9 cellular contexts compared by ENCODE assay signal in genomic region chr19:9828551-9829063, GRCh38. TPM values are rescaled to one million over a fixed set of nuclear protein-coding genes. Genes with fewer than 3 reads are reported as not detected.
DNase-seq lines count a peak whose midpoint lies in the region; FAIRE-seq and TF ChIP-seq lines count a peak whose summit lies in the region.
"Had no signal": no experiment of that assay in that cellular context is flagged by ENCODE, and none has a peak within 500 bp of the region (broad histone marks: within the 10 kb centered on the region; RNA-seq: fewer than 3 reads in every experiment).

No MANE protein-coding gene starts in this region.

- H3K27ac Mint-ChIP-seq in activated CD4-positive, alpha-beta T cell treated with anti-CD3 and anti-CD28 coated beads, Interleukin-2, amount 10 ng/mL, durations not matched to agents 24 days and 14 days: peak overlapping the region; percentile 63
- H3K27ac Mint-ChIP-seq in activated T-helper 2 cell treated with anti-CD3 and anti-CD28 coated beads, Interferon-gamma antibody, Interleukin-2, Interleukin-4, amounts not matched to agents 10 μg/mL and 5 μg/mL and 100 μg/mL, durations not matched to agents 14 hours and 24 hours and 36 hours: peak overlapping the region; percentile 46

- H3K4me1 Mint-ChIP-seq in activated CD4-positive, alpha-beta T cell treated with anti-CD3 and anti-CD28 coated beads, Interleukin-2, amount 10 ng/mL, durations not matched to agents 24 days and 14 days: peaks cover 20% of the 10 kb centered on the region
- H3K4me1 Mint-ChIP-seq in activated T-helper 2 cell treated with anti-CD3 and anti-CD28 coated beads, Interferon-gamma antibody, Interleukin-2, Interleukin-4, amounts not matched to agents 10 μg/mL and 5 μg/mL and 100 μg/mL, durations not matched to agents 14 hours and 24 hours and 36 hours (ENCODE audit: low read depth): peaks cover 12% of the 10 kb centered on the region

- no peak for FAIRE-seq in kidney (lab: Jason Lieb, UNC)

- H3K27ac ChIP-seq in kidney (ENCODE audit: low read depth in 2 of 2, low read length in 2 of 2) (no peak overlapping the region), testis (peak overlapping the region in 1 of 2 donors; percentile 39)

- H3K9ac ChIP-seq in kidney (ENCODE audit: low read length in 2 of 2): peak overlapping the region; percentile 90 to 91

- H3K36me3 Mint-ChIP-seq in activated CD4-positive, alpha-beta T cell treated with anti-CD3 and anti-CD28 coated beads, Interleukin-2, amount 10 ng/mL, durations not matched to agents 24 days and 14 days (ENCODE audit: low read depth): peaks cover 26% of the 10 kb centered on the region
- H3K36me3 Mint-ChIP-seq in activated T-helper 2 cell treated with anti-CD3 and anti-CD28 coated beads, Interferon-gamma antibody, Interleukin-2, Interleukin-4, amounts not matched to agents 10 μg/mL and 5 μg/mL and 100 μg/mL, durations not matched to agents 14 hours and 24 hours and 36 hours (ENCODE audit: low read depth): peaks cover 27% of the 10 kb centered on the region

- H3K4me3 Mint-ChIP-seq in activated CD4-positive, alpha-beta T cell treated with anti-CD3 and anti-CD28 coated beads, Interleukin-2, amount 10 ng/mL, durations not matched to agents 24 days and 14 days: peak overlapping the region; percentile 96
- peak overlapping the region; percentile 99 for H3K4me3 Mint-ChIP-seq in activated T-helper 2 cell treated with anti-CD3 and anti-CD28 coated beads, Interferon-gamma antibody, Interleukin-2, Interleukin-4, amounts not matched to agents 10 μg/mL and 5 μg/mL and 100 μg/mL, durations not matched to agents 14 hours and 24 hours and 36 hours (ENCODE audit: low read depth)

- no peaks in the 10 kb centered on the region for H3K9me3 Mint-ChIP-seq in activated CD4-positive, alpha-beta T cell treated with anti-CD3 and anti-CD28 coated beads, Interleukin-2, amount 10 ng/mL, durations not matched to agents 24 days and 14 days
- H3K9me3 Mint-ChIP-seq in activated T-helper 2 cell treated with anti-CD3 and anti-CD28 coated beads, Interferon-gamma antibody, Interleukin-2, Interleukin-4, amounts not matched to agents 10 μg/mL and 5 μg/mL and 100 μg/mL, durations not matched to agents 14 hours and 24 hours and 36 hours: no peaks in the 10 kb centered on the region

- no peak for TF ChIP-seq POLR2A in testis (IDR thresholded peaks at IDR 0.05)

- WGBS in testis, 2 donors: 17 to 18% methylated on average over 13 of the region's 13 CpGs

- no peaks in the 10 kb centered on the region for H3K27me3 Mint-ChIP-seq in activated CD4-positive, alpha-beta T cell treated with anti-CD3 and anti-CD28 coated beads, Interleukin-2, amount 10 ng/mL, durations not matched to agents 24 days and 14 days
- H3K27me3 Mint-ChIP-seq in activated T-helper 2 cell treated with anti-CD3 and anti-CD28 coated beads, Interferon-gamma antibody, Interleukin-2, Interleukin-4, amounts not matched to agents 10 μg/mL and 5 μg/mL and 100 μg/mL, durations not matched to agents 14 hours and 24 hours and 36 hours (ENCODE audit: low read depth): no peaks in the 10 kb centered on the region

- H3K4me1 ChIP-seq in kidney (ENCODE audit: control insufficient read depth in 1 of 2, insufficient read depth in 1 of 2, low read depth in 1 of 2, low read length in 2 of 2): peaks cover 4 to 8% of the 10 kb centered on the region in 2 donors
- peaks cover 12% of the 10 kb centered on the region for H3K4me1 ChIP-seq in testis

- peak overlapping the region; percentile 86 to 96 for H3K4me3 ChIP-seq in kidney (ENCODE audit: low read length in 2 of 2)
- H3K4me3 ChIP-seq in testis: peak overlapping the region; percentile 80 to 95

- H3K36me3 ChIP-seq in kidney (ENCODE audit: control insufficient read depth in 1 of 2, insufficient read depth in 2 of 2, low read length in 2 of 2): peaks cover 0 to 5% of the 10 kb centered on the region in 2 donors
- H3K36me3 ChIP-seq in testis (ENCODE audit: low read depth, missing control alignments): no peaks in the 10 kb centered on the region

- no peak for DNase-seq in activated CD4-positive, alpha-beta T cell treated with anti-CD3 and anti-CD28 coated beads, Interleukin-2, amount 10 ng/mL, durations not matched to agents 24 days and 14 days
- DNase-seq in activated CD4-positive, alpha-beta T cell treated with anti-CD3 and anti-CD28 coated beads for 48 hours: no peak
- no peak for DNase-seq in activated T-helper 2 cell treated with anti-CD3 and anti-CD28 coated beads, Interferon-gamma antibody, Interleukin-2, Interleukin-4, amounts not matched to agents 10 μg/mL and 5 μg/mL and 100 μg/mL, durations not matched to agents 14 hours and 24 hours and 36 hours (ENCODE audit: low spot score)
- DNase-seq in kidney (no peak), testis (no peak), NCI-H1048 (lab: John Stamatoyannopoulos, UW) (no peak), NCI-H748 (lab: John Stamatoyannopoulos, UW; ENCODE audit: unreplicated experiment) (no peak)
- DNase-seq in activated CD8-positive, alpha-beta memory T cell treated with anti-CD3 and anti-CD28 coated beads, Interleukin-2, amount 50 U/mL, for 48 hours: no peak
- DNase-seq: NCI-H1694 treated with DMSO at 0.1 percent for 48 hours had no signal

- no peak for TF ChIP-seq CTCF in kidney (IDR thresholded peaks at IDR 0.05; ENCODE audit: borderline replicate concordance, extremely low read depth, insufficient read depth)
- TF ChIP-seq CTCF in testis (IDR thresholded peaks at IDR 0.05): no peak

- H3K27me3 ChIP-seq in testis: no peaks in the 10 kb centered on the region

- H3K9me3 ChIP-seq in kidney (ENCODE audit: control insufficient read depth in 1 of 2, low read length in 2 of 2): no peaks in the 10 kb centered on the region
- H3K9me3 ChIP-seq in testis: no peaks in the 10 kb centered on the region

- intact Hi-C loops in activated CD4-positive, alpha-beta T cell treated with anti-CD3 and anti-CD28 coated beads, Interleukin-2, amount 10 ng/mL, durations not matched to agents 24 days and 14 days (cut with micrococcal nuclease): no loop called here
- intact Hi-C loops in activated T-helper 2 cell treated with anti-CD3 and anti-CD28 coated beads, Interferon-gamma antibody, Interleukin-2, Interleukin-4, amounts not matched to agents 10 μg/mL and 5 μg/mL and 100 μg/mL, durations not matched to agents 14 hours and 24 hours and 36 hours (cut with micrococcal nuclease): no loop called here
- intact Hi-C loops in kidney (cut with DNase I) (no loop called here), testis (cut with DNase I; ENCODE audit: low total_unique reads) (no loop called here)

RNA-seq across cellular contexts. Expression of gene UBL5, which starts 0.9 kb away (rescaled TPM):
- total RNA-seq in activated CD4-positive, alpha-beta T cell treated with anti-CD3 and anti-CD28 coated beads, Interleukin-2, amount 10 ng/mL, durations not matched to agents 24 days and 14 days: 355 and 359 TPM in 2 replicates
- 331 and 335 TPM in 2 replicates for total RNA-seq in activated T-helper 2 cell treated with anti-CD3 and anti-CD28 coated beads, Interferon-gamma antibody, Interleukin-2, Interleukin-4, amounts not matched to agents 10 μg/mL and 5 μg/mL and 100 μg/mL, durations not matched to agents 14 hours and 24 hours and 36 hours
- total RNA-seq in kidney (322 TPM), testis (100 to 1,000 TPM; 418 to 540 TPM)
- polyA plus RNA-seq in kidney (ENCODE audit: insufficient read depth, low read depth, low replicate concordance) (968 TPM), testis (ENCODE audit: insufficient read depth, low read depth, low replicate concordance) (491 TPM)

RNA-seq across cellular contexts. Expression of gene PIN1, which starts 6.5 kb away (rescaled TPM):
- total RNA-seq in activated CD4-positive, alpha-beta T cell treated with anti-CD3 and anti-CD28 coated beads, Interleukin-2, amount 10 ng/mL, durations not matched to agents 24 days and 14 days: 87.9 and 93.0 TPM in 2 replicates
- 84.3 and 87.3 TPM in 2 replicates for total RNA-seq in activated T-helper 2 cell treated with anti-CD3 and anti-CD28 coated beads, Interferon-gamma antibody, Interleukin-2, Interleukin-4, amounts not matched to agents 10 μg/mL and 5 μg/mL and 100 μg/mL, durations not matched to agents 14 hours and 24 hours and 36 hours
- 57.7 TPM for total RNA-seq in kidney
- 143 TPM for polyA plus RNA-seq in kidney (ENCODE audit: insufficient read depth, low read depth, low replicate concordance)
- total RNA-seq in testis: 100 to 1,000 TPM; 228 to 232 TPM
- polyA plus RNA-seq in testis (ENCODE audit: insufficient read depth, low read depth, low replicate concordance): 209 TPM

RNA-seq across cellular contexts. Expression of gene FBXL12, which starts 9.7 kb away (rescaled TPM):
- 19.4 and 23.3 TPM in 2 replicates for total RNA-seq in activated CD4-positive, alpha-beta T cell treated with anti-CD3 and anti-CD28 coated beads, Interleukin-2, amount 10 ng/mL, durations not matched to agents 24 days and 14 days
- 23.4 and 23.7 TPM in 2 replicates for total RNA-seq in activated T-helper 2 cell treated with anti-CD3 and anti-CD28 coated beads, Interferon-gamma antibody, Interleukin-2, Interleukin-4, amounts not matched to agents 10 μg/mL and 5 μg/mL and 100 μg/mL, durations not matched to agents 14 hours and 24 hours and 36 hours
- total RNA-seq in kidney (22.2 TPM), testis (10 to 100 TPM; 38.7 to 42.6 TPM)
- polyA plus RNA-seq in kidney (ENCODE audit: insufficient read depth, low read depth, low replicate concordance) (12.7 TPM), testis (ENCODE audit: insufficient read depth, low read depth, low replicate concordance) (24.7 TPM)
